In the genomic region with DNA sequence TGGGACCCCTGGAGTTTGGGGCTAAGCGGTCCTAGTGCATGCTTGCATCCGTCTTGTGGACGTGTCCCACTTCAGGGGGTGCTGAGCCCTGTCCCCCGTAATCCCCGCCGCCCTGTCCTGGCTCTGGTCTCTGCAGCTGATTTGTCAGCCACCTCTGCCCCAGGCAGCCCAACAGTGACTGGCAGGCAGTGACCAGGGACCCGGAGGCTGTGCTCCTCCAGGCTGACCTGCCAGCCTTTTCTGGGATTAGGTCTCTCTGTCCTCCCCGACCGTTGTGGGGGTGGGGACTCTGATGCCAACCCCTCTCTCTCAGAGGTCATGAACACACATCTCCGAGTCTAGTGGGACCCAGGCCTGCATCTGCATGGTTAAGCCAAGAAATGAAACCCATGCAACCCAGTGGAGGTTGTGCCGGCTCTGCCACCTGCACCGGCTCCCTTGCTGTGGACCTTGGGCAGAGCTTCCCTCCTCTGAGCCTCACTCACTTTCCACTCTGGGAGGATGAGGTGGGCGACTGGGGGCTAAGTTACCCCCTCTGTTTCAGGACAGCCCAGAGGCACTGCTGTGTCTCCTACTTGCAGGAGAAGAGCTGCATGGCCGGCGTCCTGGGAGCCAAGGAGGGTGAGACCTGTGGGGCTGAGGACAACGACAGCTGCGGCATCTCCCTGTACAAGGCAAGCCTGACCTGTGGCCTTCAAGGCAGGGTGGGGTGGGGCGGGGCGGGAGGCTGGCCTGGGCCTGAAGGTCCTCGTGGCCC, we compare ENCODE assay signal across 20 cellular contexts.
DNase-seq lines count a peak whose midpoint lies in the region; ATAC-seq and TF ChIP-seq lines count a peak whose summit lies in the region.
"Had no signal": no experiment of that assay in that cellular context is flagged by ENCODE, and none has a peak within 500 bp of the region (broad histone marks: within the 10 kb centered on the region; RNA-seq: fewer than 3 reads in every experiment).

No MANE protein-coding gene starts in this region.

- H3K4me1 Mint-ChIP-seq in nephron progenitor cell, result peaks cover 8% of the 10 kb centered on the region
- H3K4me1 Mint-ChIP-seq: CD4-positive, alpha-beta memory T cell; H9 had no signal

- no peak overlapping the region for H3K27ac Mint-ChIP-seq in nephron progenitor cell

- H2BK120ac ChIP-seq in neuronal stem cell (ENCODE audit: low read depth, low read length), result no peak overlapping the region

- H3K4me2 ChIP-seq in neuronal stem cell (ENCODE audit: insufficient read depth, low read length, poor library complexity, severe bottlenecking), result no peak overlapping the region

- no peak overlapping the region for H2BK12ac ChIP-seq in neuronal stem cell (ENCODE audit: low read length)

- H3K4me3 ChIP-seq in adipocyte (ENCODE audit: low read length), result peak overlapping the region; percentile 13
- H3K4me3 ChIP-seq in neuronal stem cell (ENCODE audit: low read length in 2 of 2), result no peak overlapping the region
- H3K4me3 ChIP-seq in sigmoid colon, result no peak overlapping the region
- H3K4me3 ChIP-seq: GM23248 had no signal

- intact Hi-C loops in sigmoid colon (cut with DNase I), result no loop called here

- H2BK15ac ChIP-seq in neuronal stem cell (ENCODE audit: low read length), result peak overlapping the region; percentile 44

- ATAC-seq in GM18867 (IDR thresholded peaks at IDR 0.05; ENCODE audit: unreplicated experiment), result no peak
- ATAC-seq: HCT116 had no signal

- no peak overlapping the region for H2AFZ ChIP-seq in neuronal stem cell (ENCODE audit: low read length)
- H2AFZ ChIP-seq: GM23248 had no signal

- H3K79me1 ChIP-seq in neuronal stem cell (ENCODE audit: low read depth, low read length), result no peaks in the 10 kb centered on the region

- H3K4me3 Mint-ChIP-seq in nephron progenitor cell, result no peak overlapping the region
- H3K4me3 Mint-ChIP-seq: H9 had no signal

- TF ChIP-seq POLR2A in sigmoid colon (IDR thresholded peaks at IDR 0.05), result no peak

- no peak for TF ChIP-seq EP300 in sigmoid colon (IDR thresholded peaks at IDR 0.05)

- H3K9ac ChIP-seq in adipocyte (ENCODE audit: low read length) (peak overlapping the region; percentile 50), neuronal stem cell (ENCODE audit: low read depth, low read length, poor library complexity) (no peak overlapping the region)
- H3K9ac ChIP-seq: GM23248 had no signal

- H3K23ac ChIP-seq in neuronal stem cell (ENCODE audit: low read depth, low read length, poor library complexity), result no peak overlapping the region

- no peak overlapping the region for H3K14ac ChIP-seq in neuronal stem cell (ENCODE audit: low read length)

- TF ChIP-seq CTCF in sigmoid colon (IDR thresholded peaks at IDR 0.05) (no peak), nephron progenitor cell (IDR thresholded peaks at IDR 0.05) (no peak)

- peaks cover 8% of the 10 kb centered on the region for H3K9me3 Mint-ChIP-seq in nephron progenitor cell

- H3K36me3 Mint-ChIP-seq in nephron progenitor cell (ENCODE audit: low read depth), result no peaks in the 10 kb centered on the region
- H3K36me3 Mint-ChIP-seq: CD4-positive, alpha-beta memory T cell had no signal

- H3K27me3 ChIP-seq in adipocyte (replicated peaks; ENCODE audit: control insufficient read depth, insufficient read depth, low read length) (no peaks in the 10 kb centered on the region), neuronal stem cell (ENCODE audit: control insufficient read depth in 3 of 3, insufficient read depth in 3 of 3, low read depth in 1 of 3, low read length in 3 of 3) (no peaks in the 10 kb centered on the region), sigmoid colon (no peaks in the 10 kb centered on the region)

- H3K36me3 ChIP-seq in adipocyte (ENCODE audit: control insufficient read depth, insufficient read depth, low read length, severe bottlenecking) (peaks cover 60% of the 10 kb centered on the region), neuronal stem cell (replicated peaks in 1 of 2; ENCODE audit: control insufficient read depth in 2 of 2, insufficient read depth in 2 of 2, low read length in 2 of 2) (peaks cover 0 to 2% of the 10 kb centered on the region in 2 donors), sigmoid colon (no peaks in the 10 kb centered on the region)

- no peak overlapping the region for H3K4ac ChIP-seq in neuronal stem cell (ENCODE audit: low read length)

- peaks cover 42% of the 10 kb centered on the region for H3K4me1 ChIP-seq in adipocyte (ENCODE audit: control insufficient read depth, insufficient read depth, low read length)
- no peaks in the 10 kb centered on the region for H3K4me1 ChIP-seq in neuronal stem cell (ENCODE audit: control insufficient read depth in 2 of 2, insufficient read depth in 1 of 2, low read depth in 1 of 2, low read length in 2 of 2)
- no peaks in the 10 kb centered on the region for H3K4me1 ChIP-seq in sigmoid colon

- H2BK5ac ChIP-seq in neuronal stem cell (ENCODE audit: low read length), result peak overlapping the region; percentile 54

- WGBS in neuronal stem cell (ENCODE audit: extremely low coverage in 2 of 2, insufficient read length in 2 of 2, insufficient replicate concordance in 1 of 2), 2 donors, result no CpG with 5 or more reads among the region's 20 CpGs
- WGBS in sigmoid colon, 2 donors, result 77 to 88% methylated on average over 20 of the region's 20 CpGs

- H3K27me3 Mint-ChIP-seq in nephron progenitor cell (ENCODE audit: low read depth, poor library complexity), result peaks cover 9% of the 10 kb centered on the region

- no peak overlapping the region for H4K8ac ChIP-seq in neuronal stem cell (ENCODE audit: low read depth, low read length)

- peak overlapping the region; percentile 72 for H3K18ac ChIP-seq in neuronal stem cell (ENCODE audit: low read length)

- H3K9me3 ChIP-seq in adipocyte (ENCODE audit: control insufficient read depth, low read length) (no peaks in the 10 kb centered on the region), neuronal stem cell (replicated peaks in 1 of 2; ENCODE audit: control insufficient read depth in 2 of 2, insufficient read depth in 1 of 2, low read depth in 1 of 2, low read length in 2 of 2) (no peaks in the 10 kb centered on the region), sigmoid colon (peaks cover 0 to 2% (median 0%) of the 10 kb centered on the region in 4 donors)

- H3K27ac ChIP-seq in neuronal stem cell (replicated peaks; ENCODE audit: low read length) (no peak overlapping the region), sigmoid colon (no peak overlapping the region)
- H3K27ac ChIP-seq: 22Rv1, GM23248 had no signal

- peak; percentile 43 for DNase-seq in activated effector memory CD4-positive, alpha-beta T cell treated with anti-CD3 and anti-CD28 coated beads, Interleukin-2, amount 50 U/mL, for 16 hours
- no peak for DNase-seq in activated effector memory CD4-positive, alpha-beta T cell treated with Interleukin-2 at 50 U/mL for 16 hours
- DNase-seq in adipocyte (ENCODE audit: low read depth) (no peak), neuronal stem cell (ENCODE audit: low spot score) (no peak), sigmoid colon (peak; percentile 52), nephron progenitor cell (no peak), Ammon's horn (ENCODE audit: low spot score) (no peak)
- DNase-seq: AML-193; C1 segment of cervical spinal cord; Calu3; CD4-positive, alpha-beta memory T cell; COR-L47; DMS53; DMS79 treated with DMSO at 0.1 percent for 48 hours; GF-D8; H9 had no signal

- H4K91ac ChIP-seq in neuronal stem cell (ENCODE audit: low read depth, low read length, poor library complexity), result no peak overlapping the region

- H2AK5ac ChIP-seq in neuronal stem cell (ENCODE audit: low read depth, low read length), result no peak overlapping the region

Comparison
In these comparisons a context has a peak if more than half of its experiments do, and no peak if none do; other contexts are left out.
1. DNase-seq: peak in activated effector memory CD4-positive, alpha-beta T cell treated with anti-CD3 and anti-CD28 coated beads, Interleukin-2, amount 50 U/mL, for 16 hours (single experiment) and sigmoid colon (single experiment); none in activated effector memory CD4-positive, alpha-beta T cell treated with Interleukin-2 at 50 U/mL for 16 hours (single experiment), adipocyte (single experiment), neuronal stem cell (single experiment), nephron progenitor cell (single experiment) and Ammon's horn (single experiment).